Comparison of ENCODE assay signal across 12 cellular contexts in genomic region chr6:88494401-88495140, GRCh38.
DNase-seq lines count a peak whose midpoint lies in the region; ATAC-seq and TF ChIP-seq lines count a peak whose summit lies in the region.
"Had no signal": no experiment of that assay in that cellular context is flagged by ENCODE, and none has a peak within 500 bp of the region (broad histone marks: within the 10 kb centered on the region; RNA-seq: fewer than 3 reads in every experiment).

No MANE protein-coding gene starts in this region.

- H3K4me2 ChIP-seq in DOHH2 (ENCODE audit: low read length): peak overlapping the region; percentile 57
- H3K4me2 ChIP-seq in neural progenitor cell: no peak overlapping the region

- H3K9me3 ChIP-seq in DOHH2 (ENCODE audit: control insufficient read depth, insufficient read depth, low read length) (peaks cover 24% of the 10 kb centered on the region; the same call in 1 of the 2 replicates), neural progenitor cell (ENCODE audit: low read depth) (no peaks in the 10 kb centered on the region)
- H3K9me3 ChIP-seq in CD4-positive, alpha-beta memory T cell (ENCODE audit: control insufficient read depth in 1 of 2, low read length in 2 of 2): no peaks in the 10 kb centered on the region
- H3K9me3 ChIP-seq: left lung had no signal

- POLR2A ChIA-PET in CD4-positive, alpha-beta memory T cell (lab: Charles Lee; ENCODE audit: partially characterized antibody): no interaction called here

- H3K27me3 Mint-ChIP-seq in CD4-positive, alpha-beta memory T cell: peaks cover 9 to 10% of the 10 kb centered on the region in 2 donors
- peaks cover 6% of the 10 kb centered on the region for H3K27me3 Mint-ChIP-seq in neural progenitor cell (ENCODE audit: insufficient read depth, low read depth)
- H3K27me3 Mint-ChIP-seq in stimulated activated naive CD8-positive, alpha-beta T cell treated with anti-CD3 and anti-CD28 coated beads, Interleukin-15, amount 100 ng/mL, for 72 hours: peaks cover 33% of the 10 kb centered on the region
- H3K27me3 Mint-ChIP-seq: progenitor cell of endocrine pancreas had no signal

- H4K20me1 ChIP-seq in DOHH2 (ENCODE audit: control insufficient read depth, insufficient read depth, low read depth, low read length) (no peaks in the 10 kb centered on the region), neural progenitor cell (ENCODE audit: low read depth) (no peaks in the 10 kb centered on the region)

- no peak for DNase-seq in CD4-positive, alpha-beta memory T cell
- DNase-seq in neural progenitor cell (ENCODE audit: low spot score): no peak
- DNase-seq in stimulated activated naive CD8-positive, alpha-beta T cell treated with anti-CD3 and anti-CD28 coated beads, Interleukin-15, amount 100 ng/mL, for 72 hours: no peak
- DNase-seq in stimulated activated naive CD8-positive, alpha-beta T cell treated with anti-CD3 and anti-CD28 coated beads, Interleukin-15, Interleukin-2, amounts not matched to agents 100 U/mL and 50 U/mL, for 24 hours: no peak
- DNase-seq: foreskin keratinocyte, left lung, NCI-H1105 treated with DMSO at 0.1 percent for 48 hours had no signal

- peak; percentile 63 for ATAC-seq in GM19043 (IDR thresholded peaks at IDR 0.05; ENCODE audit: low read depth, unreplicated experiment)
- ATAC-seq in HG02610 (IDR thresholded peaks at IDR 0.05; ENCODE audit: unreplicated experiment): peak; percentile 49
- ATAC-seq in HG03432 (IDR thresholded peaks at IDR 0.05; ENCODE audit: unreplicated experiment): peak; percentile 77
- no peak for ATAC-seq in stimulated activated naive CD8-positive, alpha-beta T cell treated with anti-CD3 and anti-CD28 coated beads, Interleukin-15, amount 100 ng/mL, for 72 hours
- ATAC-seq in stimulated activated naive CD8-positive, alpha-beta T cell treated with anti-CD3 and anti-CD28 coated beads, Interleukin-15, Interleukin-2, amounts not matched to agents 100 U/mL and 50 U/mL, for 24 hours: no peak
- ATAC-seq: foreskin keratinocyte, left lung had no signal

- TF ChIP-seq CTCF in DOHH2 (IDR thresholded peaks at IDR 0.05; ENCODE audit: low read depth, low read length, poor library complexity, severe bottlenecking) (no peak), neural progenitor cell (IDR thresholded peaks at IDR 0.05) (no peak)

- H3K27ac Mint-ChIP-seq in CD4-positive, alpha-beta memory T cell: no peak overlapping the region
- no peak overlapping the region for H3K27ac Mint-ChIP-seq in neural progenitor cell
- H3K27ac Mint-ChIP-seq in stimulated activated naive CD8-positive, alpha-beta T cell treated with anti-CD3 and anti-CD28 coated beads, Interleukin-15, amount 100 ng/mL, for 72 hours: no peak overlapping the region
- H3K27ac Mint-ChIP-seq: progenitor cell of endocrine pancreas had no signal

- no peak overlapping the region for H3K9ac ChIP-seq in neural progenitor cell

- H3K36me3 ChIP-seq in DOHH2 (ENCODE audit: control insufficient read depth, low read length): peaks cover 6% of the 10 kb centered on the region
- H3K36me3 ChIP-seq in CD4-positive, alpha-beta memory T cell (ENCODE audit: insufficient read depth, low read length): no peaks in the 10 kb centered on the region
- H3K36me3 ChIP-seq in neural progenitor cell: no peaks in the 10 kb centered on the region
- H3K36me3 ChIP-seq: left lung had no signal

- H3F3A ChIP-seq in DOHH2 (ENCODE audit: control insufficient read depth, insufficient read depth) (no peaks in the 10 kb centered on the region), neural progenitor cell (ENCODE audit: low read depth) (peaks cover 25% of the 10 kb centered on the region)

- CTCF ChIA-PET in CD4-positive, alpha-beta memory T cell (lab: Charles Lee; ENCODE audit: partially characterized antibody): no interaction called here

- H2AFZ ChIP-seq in neural progenitor cell (replicated peaks): no peak overlapping the region

- no peaks in the 10 kb centered on the region for H3K9me2 ChIP-seq in DOHH2 (replicated peaks; ENCODE audit: control insufficient read depth, low read length)

- peaks cover 0 to 2% (median 0%) of the 10 kb centered on the region in 8 donors for H3K9me3 Mint-ChIP-seq in CD4-positive, alpha-beta memory T cell
- peaks cover 20% of the 10 kb centered on the region for H3K9me3 Mint-ChIP-seq in neural progenitor cell
- H3K9me3 Mint-ChIP-seq in stimulated activated naive CD8-positive, alpha-beta T cell treated with anti-CD3 and anti-CD28 coated beads, Interleukin-15, amount 100 ng/mL, for 72 hours: peaks cover 0 to 11% of the 10 kb centered on the region in 2 donors

- H3K79me2 ChIP-seq in DOHH2 (ENCODE audit: control insufficient read depth, low read length) (no peaks in the 10 kb centered on the region), neural progenitor cell (ENCODE audit: low read depth) (no peaks in the 10 kb centered on the region)

- peaks cover 33% of the 10 kb centered on the region for H3K4me1 ChIP-seq in DOHH2 (ENCODE audit: control insufficient read depth, low read length)
- no peaks in the 10 kb centered on the region for H3K4me1 ChIP-seq in CD4-positive, alpha-beta memory T cell (ENCODE audit: insufficient read depth, low read length)
- H3K4me1 ChIP-seq in neural progenitor cell: peaks cover 33% of the 10 kb centered on the region
- H3K4me1 ChIP-seq: foreskin keratinocyte had no signal

- H3K36me3 Mint-ChIP-seq in CD4-positive, alpha-beta memory T cell: no peaks in the 10 kb centered on the region
- H3K36me3 Mint-ChIP-seq in neural progenitor cell: peaks cover 3% of the 10 kb centered on the region

- H3K4me3 ChIP-seq in DOHH2 (ENCODE audit: low read length) (peak overlapping the region; percentile 46), neural progenitor cell (no peak overlapping the region)
- H3K4me3 ChIP-seq in CD4-positive, alpha-beta memory T cell (ENCODE audit: low read length in 2 of 2): no peak overlapping the region
- H3K4me3 ChIP-seq: left lung had no signal

- intact Hi-C loops in CD4-positive, alpha-beta memory T cell (cut with micrococcal nuclease): loop anchor here (5.0 kb wide), 1 partner anchor 1102 kb away; no protein-coding TSS in a partner anchor

- H3K27me3 ChIP-seq in DOHH2 (ENCODE audit: control insufficient read depth, low read length) (no peaks in the 10 kb centered on the region), neural progenitor cell (no peaks in the 10 kb centered on the region)
- H3K27me3 ChIP-seq in CD4-positive, alpha-beta memory T cell (ENCODE audit: insufficient read depth, low read length): no peaks in the 10 kb centered on the region
- H3K27me3 ChIP-seq: left lung had no signal

- H3K27ac ChIP-seq in DOHH2 (ENCODE audit: low read depth, low read length) (peak overlapping the region; percentile 77), neural progenitor cell (no peak overlapping the region)
- H3K27ac ChIP-seq in CD4-positive, alpha-beta memory T cell (ENCODE audit: low read depth, low read length): no peak overlapping the region
- H3K27ac ChIP-seq: foreskin keratinocyte, left lung had no signal

- H3K4me1 Mint-ChIP-seq in CD4-positive, alpha-beta memory T cell: no peaks in the 10 kb centered on the region
- peaks cover 23% of the 10 kb centered on the region for H3K4me1 Mint-ChIP-seq in neural progenitor cell
- no peaks in the 10 kb centered on the region for H3K4me1 Mint-ChIP-seq in stimulated activated naive CD8-positive, alpha-beta T cell treated with anti-CD3 and anti-CD28 coated beads, Interleukin-15, amount 100 ng/mL, for 72 hours

- no peak overlapping the region for H3K4me3 Mint-ChIP-seq in CD4-positive, alpha-beta memory T cell
- H3K4me3 Mint-ChIP-seq in neural progenitor cell: no peak overlapping the region
- H3K4me3 Mint-ChIP-seq in stimulated activated naive CD8-positive, alpha-beta T cell treated with anti-CD3 and anti-CD28 coated beads, Interleukin-15, amount 100 ng/mL, for 72 hours: no peak overlapping the region

Comparison
In these comparisons a context has a peak if more than half of its experiments do, and no peak if none do; other contexts are left out.
1. ATAC-seq: peak in GM19043 (single experiment), HG02610 (single experiment) and HG03432 (single experiment); none in stimulated activated naive CD8-positive, alpha-beta T cell treated with anti-CD3 and anti-CD28 coated beads, Interleukin-15, amount 100 ng/mL, for 72 hours (single experiment) and stimulated activated naive CD8-positive, alpha-beta T cell treated with anti-CD3 and anti-CD28 coated beads, Interleukin-15, Interleukin-2, amounts not matched to agents 100 U/mL and 50 U/mL, for 24 hours (single experiment).